8 cellular contexts compared by ENCODE assay signal in genomic region chr6:14706378-14706929, GRCh38.
DNase-seq lines count a peak whose midpoint lies in the region; ATAC-seq and TF ChIP-seq lines count a peak whose summit lies in the region.

No MANE protein-coding gene starts in this region.

- no peaks in the 10 kb centered on the region for H3K79me2 ChIP-seq in smooth muscle cell (ENCODE audit: low read depth)

- no peak overlapping the region for H2AFZ ChIP-seq in smooth muscle cell (ENCODE audit: low read depth)

- peaks cover 0 to 33% (median 0%) of the 10 kb centered on the region in 3 donors for H3K4me1 ChIP-seq in gastroesophageal sphincter
- H3K4me1 ChIP-seq in smooth muscle cell (ENCODE audit: low read depth): peaks cover 12% of the 10 kb centered on the region
- H3K4me1 ChIP-seq in prostate gland (replicated peaks): peaks cover 5% of the 10 kb centered on the region

- H3F3A ChIP-seq in smooth muscle cell (ENCODE audit: low read depth): peaks cover 16% of the 10 kb centered on the region

- peak overlapping the region; percentile 9 for H3K27ac Mint-ChIP-seq in activated CD8-positive, alpha-beta T cell treated with anti-CD3 and anti-CD28 coated beads, Interleukin-2, amount 10 ng/mL, durations not matched to agents 7 days and 5 days

- no peak for ATAC-seq in activated CD8-positive, alpha-beta T cell treated with anti-CD3 and anti-CD28 coated beads, Interleukin-2, amount 10 ng/mL, durations not matched to agents 7 days and 5 days
- ATAC-seq in gastroesophageal sphincter (peak; percentile 90), left lobe of liver (no peak)

- H3K36me3 Mint-ChIP-seq in activated CD8-positive, alpha-beta T cell treated with anti-CD3 and anti-CD28 coated beads, Interleukin-2, amount 10 ng/mL, durations not matched to agents 7 days and 5 days (ENCODE audit: low read depth): no peaks in the 10 kb centered on the region

- POLR2A ChIA-PET in activated CD8-positive, alpha-beta T cell treated with anti-CD3 and anti-CD28 coated beads, Interleukin-2, amount 10 ng/mL, durations not matched to agents 7 days and 5 days (lab: Charles Lee): no interaction called here

- TF ChIP-seq EP300 in gastroesophageal sphincter (IDR thresholded peaks at IDR 0.05): no peak

- peaks cover 16% of the 10 kb centered on the region for H3K4me1 Mint-ChIP-seq in activated CD8-positive, alpha-beta T cell treated with anti-CD3 and anti-CD28 coated beads, Interleukin-2, amount 10 ng/mL, durations not matched to agents 7 days and 5 days (ENCODE audit: low read depth)

- TF ChIP-seq POLR2A in gastroesophageal sphincter (IDR thresholded peaks at IDR 0.05) (no peak), prostate gland (IDR thresholded peaks at IDR 0.05) (no peak)

- H3K27me3 Mint-ChIP-seq in activated CD8-positive, alpha-beta T cell treated with anti-CD3 and anti-CD28 coated beads, Interleukin-2, amount 10 ng/mL, durations not matched to agents 7 days and 5 days (ENCODE audit: low read depth): no peaks in the 10 kb centered on the region

- H3K27ac ChIP-seq in gastroesophageal sphincter (peak overlapping the region; percentile 2 to 79 (median 54)), smooth muscle cell (ENCODE audit: low read depth) (peak overlapping the region; percentile 99), prostate gland (no peak overlapping the region)

- 12 to 41% methylated on average over 5 to 12 of the region's 12 CpGs for WGBS in gastroesophageal sphincter (ENCODE audit: low coverage in 1 of 2), 2 donors
- 23% methylated on average over 12 of the region's 12 CpGs for WGBS in smooth muscle cell (ENCODE audit: low lambda C conversion rate)
- WGBS in prostate gland: 28% methylated on average over 12 of the region's 12 CpGs

- DNase-seq in HCEC 1CT: peak; percentile 98
- DNase-seq in activated CD8-positive, alpha-beta T cell treated with anti-CD3 and anti-CD28 coated beads, Interleukin-2, amount 10 ng/mL, durations not matched to agents 7 days and 5 days: no peak
- DNase-seq in smooth muscle cell (lab: John Stamatoyannopoulos, UW; ENCODE audit: unreplicated experiment): peak; percentile 35
- no peak for DNase-seq in cerebellar nuclear complex (lab: John Stamatoyannopoulos, UW)
- no peak for DNase-seq in prostate gland (ENCODE audit: low spot score)
- DNase-seq in left lobe of liver (ENCODE audit: low spot score): no peak
- no peak for DNase-seq in NCI-H510A (lab: John Stamatoyannopoulos, UW)

- H3K9ac ChIP-seq in smooth muscle cell (ENCODE audit: low read depth): peak overlapping the region; percentile 91

- no peaks in the 10 kb centered on the region for H3K9me3 Mint-ChIP-seq in activated CD8-positive, alpha-beta T cell treated with anti-CD3 and anti-CD28 coated beads, Interleukin-2, amount 10 ng/mL, durations not matched to agents 7 days and 5 days (ENCODE audit: insufficient read depth)

- intact Hi-C loops in prostate gland (cut with DNase I): no loop called here

- peak overlapping the region; percentile 67 for H3K4me2 ChIP-seq in smooth muscle cell

- no peaks in the 10 kb centered on the region for H4K20me1 ChIP-seq in smooth muscle cell (ENCODE audit: low read depth)

- H3K36me3 ChIP-seq in gastroesophageal sphincter: no peaks in the 10 kb centered on the region
- H3K36me3 ChIP-seq in smooth muscle cell (ENCODE audit: low read depth): no peaks in the 10 kb centered on the region
- H3K36me3 ChIP-seq in prostate gland: no peaks in the 10 kb centered on the region

- H3K4me3 Mint-ChIP-seq in activated CD8-positive, alpha-beta T cell treated with anti-CD3 and anti-CD28 coated beads, Interleukin-2, amount 10 ng/mL, durations not matched to agents 7 days and 5 days: no peak overlapping the region

- no peaks in the 10 kb centered on the region for H3K27me3 ChIP-seq in gastroesophageal sphincter
- no peaks in the 10 kb centered on the region for H3K27me3 ChIP-seq in smooth muscle cell (ENCODE audit: low read depth)
- no peaks in the 10 kb centered on the region for H3K27me3 ChIP-seq in prostate gland (replicated peaks; ENCODE audit: insufficient read depth)

- TF ChIP-seq CTCF in gastroesophageal sphincter (IDR thresholded peaks at IDR 0.05) (no peak), smooth muscle cell (IDR thresholded peaks at IDR 0.05; ENCODE audit: borderline replicate concordance, insufficient read depth, poor library complexity, severe bottlenecking) (no peak), prostate gland (IDR thresholded peaks at IDR 0.05) (no peak)

- CTCF ChIA-PET in activated CD8-positive, alpha-beta T cell treated with anti-CD3 and anti-CD28 coated beads, Interleukin-2, amount 10 ng/mL, durations not matched to agents 7 days and 5 days (lab: Charles Lee): interaction anchor here (1.3 kb wide), 1 partner anchor 12 kb away, joined by 3 read pairs; no protein-coding TSS in a partner anchor

- H3K4me3 ChIP-seq in gastroesophageal sphincter (no peak overlapping the region), smooth muscle cell (no peak overlapping the region), prostate gland (no peak overlapping the region)

- H3K9me3 ChIP-seq in gastroesophageal sphincter: peaks cover 0 to 15% (median 0%) of the 10 kb centered on the region in 3 donors
- no peaks in the 10 kb centered on the region for H3K9me3 ChIP-seq in smooth muscle cell (replicated peaks; ENCODE audit: low read depth)
- no peaks in the 10 kb centered on the region for H3K9me3 ChIP-seq in prostate gland

Comparison
In these comparisons a context has a peak if more than half of its experiments do, and no peak if none do; other contexts are left out.
1. DNase-seq: peak in HCEC 1CT (single experiment) and smooth muscle cell (single experiment); none in activated CD8-positive, alpha-beta T cell treated with anti-CD3 and anti-CD28 coated beads, Interleukin-2, amount 10 ng/mL, durations not matched to agents 7 days and 5 days (single experiment), cerebellar nuclear complex (0 of 2), prostate gland (single experiment), left lobe of liver (single experiment) and NCI-H510A (single experiment).
2. H3K27ac ChIP-seq: peak in gastroesophageal sphincter (4 of 4) and smooth muscle cell (single experiment); none in prostate gland (0 of 2).